ENCODE assay signal across 1 cellular context in the genomic region with DNA sequence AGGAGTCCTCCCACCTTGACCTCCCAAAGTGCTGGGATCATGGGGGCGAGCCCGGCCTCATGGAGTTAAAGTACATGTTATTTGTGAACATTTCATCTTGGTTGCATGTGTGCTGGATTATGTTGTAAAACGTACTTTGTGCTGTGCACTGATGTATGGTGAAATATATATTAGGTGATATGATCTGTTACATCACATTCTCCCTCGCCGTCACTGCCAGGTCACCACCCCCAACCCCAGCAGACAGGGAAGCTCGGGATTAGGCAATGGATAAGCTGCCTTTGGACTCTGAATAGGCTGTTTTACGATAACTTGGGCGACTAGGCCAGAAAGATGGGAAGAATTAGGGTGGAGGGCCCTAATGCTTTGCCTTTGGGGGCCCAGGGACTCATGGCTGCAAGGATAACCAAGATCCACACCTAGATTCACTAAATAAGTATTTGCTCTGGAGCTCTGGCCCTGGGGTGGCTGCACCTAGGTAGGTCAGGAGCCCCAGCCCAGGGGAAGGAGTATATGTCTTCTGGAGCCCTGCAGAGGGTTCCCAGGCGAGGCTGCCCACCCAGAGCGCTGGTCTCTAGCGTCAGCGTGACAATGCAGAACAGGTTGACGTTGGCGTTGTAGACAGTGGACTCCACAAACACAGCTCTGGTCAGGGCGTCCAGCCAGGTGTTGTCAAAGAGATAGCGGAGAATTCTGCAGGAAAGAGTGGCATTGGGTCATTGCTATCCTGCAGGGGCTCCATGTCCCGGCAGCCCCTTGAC.
TF ChIP-seq lines count a peak whose summit lies in the region.

No MANE protein-coding gene starts in this region.

TF ChIP-seq in HepG2, 621 proteins besides CTCF, POLR2A, EP300 and RAD21 (continued from another document):
- TF ChIP-seq, protein P1, sequence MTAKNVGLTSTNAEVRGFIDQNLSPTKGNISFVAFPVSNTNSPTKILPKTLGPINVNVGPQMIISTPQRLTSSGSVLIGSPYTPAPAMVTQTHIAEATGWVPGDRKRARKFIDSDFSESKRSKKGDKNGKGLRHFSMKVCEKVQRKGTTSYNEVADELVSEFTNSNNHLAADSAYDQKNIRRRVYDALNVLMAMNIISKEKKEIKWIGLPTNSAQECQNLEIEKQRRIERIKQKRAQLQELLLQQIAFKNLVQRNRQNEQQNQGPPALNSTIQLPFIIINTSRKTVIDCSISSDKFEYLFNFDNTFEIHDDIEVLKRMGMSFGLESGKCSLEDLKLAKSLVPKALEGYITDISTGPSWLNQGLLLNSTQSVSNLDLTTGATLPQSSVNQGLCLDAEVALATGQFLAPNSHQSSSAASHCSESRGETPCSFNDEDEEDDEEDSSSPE (CRISPR knock-in tag; IDR thresholded peaks at IDR 0.05): no peak
- TF ChIP-seq ZNF75D (CRISPR knock-in tag; IDR thresholded peaks at IDR 0.05; ENCODE audit: borderline replicate concordance) (no peak), ZNF530 (CRISPR knock-in tag; IDR thresholded peaks at IDR 0.05; ENCODE audit: low read depth) (no peak), NFIB (CRISPR knock-in tag; IDR thresholded peaks at IDR 0.05; ENCODE audit: borderline replicate concordance) (no peak), SP5 (CRISPR knock-in tag; IDR thresholded peaks at IDR 0.05; ENCODE audit: borderline replicate concordance, low read depth) (no peak), PTBP1 (IDR thresholded peaks at IDR 0.05; ENCODE audit: low read depth, low read length, poor library complexity, severe bottlenecking) (no peak), ZFX (CRISPR knock-in tag; IDR thresholded peaks at IDR 0.05; ENCODE audit: low read depth) (peak; percentile 41; the same call in 1 of the 2 replicates), ZNF224 (CRISPR knock-in tag; IDR thresholded peaks at IDR 0.05) (no peak), KDM5B (CRISPR knock-in tag; IDR thresholded peaks at IDR 0.05; ENCODE audit: borderline replicate concordance) (peak; percentile 48; the same call in 1 of the 2 replicates), HNRNPH1 (optimal IDR thresholded peaks at IDR 0.05; ENCODE audit: low read depth, low read length) (no peak), NRL (CRISPR knock-in tag; IDR thresholded peaks at IDR 0.05; ENCODE audit: borderline replicate concordance) (no peak), GFI1 (CRISPR knock-in tag; IDR thresholded peaks at IDR 0.05; ENCODE audit: borderline replicate concordance) (no peak), ZNF629 (CRISPR knock-in tag; conservative IDR thresholded peaks at IDR 0.05) (no peak), FOXA3 (CRISPR knock-in tag; IDR thresholded peaks at IDR 0.05) (peak; percentile 62; the same call in 1 of the 2 replicates), ZNF431 (CRISPR knock-in tag; IDR thresholded peaks at IDR 0.05; ENCODE audit: borderline replicate concordance, low read depth) (no peak), CEBPG (CRISPR knock-in tag; IDR thresholded peaks at IDR 0.05) (peak; percentile 86), ZNF839 (CRISPR knock-in tag; IDR thresholded peaks at IDR 0.05; ENCODE audit: borderline replicate concordance) (no peak), CHD4 (IDR thresholded peaks at IDR 0.05; ENCODE audit: borderline replicate concordance, low read length) (no peak), SRY (CRISPR knock-in tag; IDR thresholded peaks at IDR 0.05) (no peak), RFX3 (CRISPR knock-in tag; IDR thresholded peaks at IDR 0.05) (no peak), FOXC1 (CRISPR knock-in tag; IDR thresholded peaks at IDR 0.05; ENCODE audit: borderline replicate concordance) (peak; percentile 47; the same call in 1 of the 2 replicates), SAP130 (CRISPR knock-in tag; IDR thresholded peaks at IDR 0.05; ENCODE audit: low read depth) (peak; percentile 34; the same call in 1 of the 2 replicates), ZFP36L1 (CRISPR knock-in tag; IDR thresholded peaks at IDR 0.05) (no peak), ZNF207 (IDR thresholded peaks at IDR 0.05; ENCODE audit: borderline replicate concordance) (no peak)
- TF ChIP-seq, protein P2, sequence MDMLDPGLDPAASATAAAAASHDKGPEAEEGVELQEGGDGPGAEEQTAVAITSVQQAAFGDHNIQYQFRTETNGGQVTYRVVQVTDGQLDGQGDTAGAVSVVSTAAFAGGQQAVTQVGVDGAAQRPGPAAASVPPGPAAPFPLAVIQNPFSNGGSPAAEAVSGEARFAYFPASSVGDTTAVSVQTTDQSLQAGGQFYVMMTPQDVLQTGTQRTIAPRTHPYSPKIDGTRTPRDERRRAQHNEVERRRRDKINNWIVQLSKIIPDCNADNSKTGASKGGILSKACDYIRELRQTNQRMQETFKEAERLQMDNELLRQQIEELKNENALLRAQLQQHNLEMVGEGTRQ (IDR thresholded peaks at IDR 0.05; ENCODE audit: low read depth, low read length): no peak
- TF ChIP-seq, protein P2 (CRISPR knock-in tag; IDR thresholded peaks at IDR 0.05; ENCODE audit: borderline replicate concordance): no peak
- TF ChIP-seq, protein P3, sequence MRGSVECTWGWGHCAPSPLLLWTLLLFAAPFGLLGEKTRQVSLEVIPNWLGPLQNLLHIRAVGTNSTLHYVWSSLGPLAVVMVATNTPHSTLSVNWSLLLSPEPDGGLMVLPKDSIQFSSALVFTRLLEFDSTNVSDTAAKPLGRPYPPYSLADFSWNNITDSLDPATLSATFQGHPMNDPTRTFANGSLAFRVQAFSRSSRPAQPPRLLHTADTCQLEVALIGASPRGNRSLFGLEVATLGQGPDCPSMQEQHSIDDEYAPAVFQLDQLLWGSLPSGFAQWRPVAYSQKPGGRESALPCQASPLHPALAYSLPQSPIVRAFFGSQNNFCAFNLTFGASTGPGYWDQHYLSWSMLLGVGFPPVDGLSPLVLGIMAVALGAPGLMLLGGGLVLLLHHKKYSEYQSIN (CRISPR knock-in tag; IDR thresholded peaks at IDR 0.05; ENCODE audit: borderline replicate concordance): no peak
- TF ChIP-seq, protein P4, sequence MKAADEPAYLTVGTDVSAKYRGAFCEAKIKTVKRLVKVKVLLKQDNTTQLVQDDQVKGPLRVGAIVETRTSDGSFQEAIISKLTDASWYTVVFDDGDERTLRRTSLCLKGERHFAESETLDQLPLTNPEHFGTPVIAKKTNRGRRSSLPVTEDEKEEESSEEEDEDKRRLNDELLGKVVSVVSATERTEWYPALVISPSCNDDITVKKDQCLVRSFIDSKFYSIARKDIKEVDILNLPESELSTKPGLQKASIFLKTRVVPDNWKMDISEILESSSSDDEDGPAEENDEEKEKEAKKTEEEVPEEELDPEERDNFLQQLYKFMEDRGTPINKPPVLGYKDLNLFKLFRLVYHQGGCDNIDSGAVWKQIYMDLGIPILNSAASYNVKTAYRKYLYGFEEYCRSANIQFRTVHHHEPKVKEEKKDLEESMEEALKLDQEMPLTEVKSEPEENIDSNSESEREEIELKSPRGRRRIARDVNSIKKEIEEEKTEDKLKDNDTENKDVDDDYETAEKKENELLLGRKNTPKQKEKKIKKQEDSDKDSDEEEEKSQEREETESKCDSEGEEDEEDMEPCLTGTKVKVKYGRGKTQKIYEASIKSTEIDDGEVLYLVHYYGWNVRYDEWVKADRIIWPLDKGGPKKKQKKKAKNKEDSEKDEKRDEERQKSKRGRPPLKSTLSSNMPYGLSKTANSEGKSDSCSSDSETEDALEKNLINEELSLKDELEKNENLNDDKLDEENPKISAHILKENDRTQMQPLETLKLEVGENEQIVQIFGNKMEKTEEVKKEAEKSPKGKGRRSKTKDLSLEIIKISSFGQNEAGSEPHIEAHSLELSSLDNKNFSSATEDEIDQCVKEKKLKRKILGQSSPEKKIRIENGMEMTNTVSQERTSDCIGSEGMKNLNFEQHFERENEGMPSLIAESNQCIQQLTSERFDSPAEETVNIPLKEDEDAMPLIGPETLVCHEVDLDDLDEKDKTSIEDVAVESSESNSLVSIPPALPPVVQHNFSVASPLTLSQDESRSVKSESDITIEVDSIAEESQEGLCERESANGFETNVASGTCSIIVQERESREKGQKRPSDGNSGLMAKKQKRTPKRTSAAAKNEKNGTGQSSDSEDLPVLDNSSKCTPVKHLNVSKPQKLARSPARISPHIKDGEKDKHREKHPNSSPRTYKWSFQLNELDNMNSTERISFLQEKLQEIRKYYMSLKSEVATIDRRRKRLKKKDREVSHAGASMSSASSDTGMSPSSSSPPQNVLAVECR (CRISPR knock-in tag; IDR thresholded peaks at IDR 0.05; ENCODE audit: borderline replicate concordance): peak; percentile 54; the same call in 1 of the 2 replicates
- TF ChIP-seq, protein P5, sequence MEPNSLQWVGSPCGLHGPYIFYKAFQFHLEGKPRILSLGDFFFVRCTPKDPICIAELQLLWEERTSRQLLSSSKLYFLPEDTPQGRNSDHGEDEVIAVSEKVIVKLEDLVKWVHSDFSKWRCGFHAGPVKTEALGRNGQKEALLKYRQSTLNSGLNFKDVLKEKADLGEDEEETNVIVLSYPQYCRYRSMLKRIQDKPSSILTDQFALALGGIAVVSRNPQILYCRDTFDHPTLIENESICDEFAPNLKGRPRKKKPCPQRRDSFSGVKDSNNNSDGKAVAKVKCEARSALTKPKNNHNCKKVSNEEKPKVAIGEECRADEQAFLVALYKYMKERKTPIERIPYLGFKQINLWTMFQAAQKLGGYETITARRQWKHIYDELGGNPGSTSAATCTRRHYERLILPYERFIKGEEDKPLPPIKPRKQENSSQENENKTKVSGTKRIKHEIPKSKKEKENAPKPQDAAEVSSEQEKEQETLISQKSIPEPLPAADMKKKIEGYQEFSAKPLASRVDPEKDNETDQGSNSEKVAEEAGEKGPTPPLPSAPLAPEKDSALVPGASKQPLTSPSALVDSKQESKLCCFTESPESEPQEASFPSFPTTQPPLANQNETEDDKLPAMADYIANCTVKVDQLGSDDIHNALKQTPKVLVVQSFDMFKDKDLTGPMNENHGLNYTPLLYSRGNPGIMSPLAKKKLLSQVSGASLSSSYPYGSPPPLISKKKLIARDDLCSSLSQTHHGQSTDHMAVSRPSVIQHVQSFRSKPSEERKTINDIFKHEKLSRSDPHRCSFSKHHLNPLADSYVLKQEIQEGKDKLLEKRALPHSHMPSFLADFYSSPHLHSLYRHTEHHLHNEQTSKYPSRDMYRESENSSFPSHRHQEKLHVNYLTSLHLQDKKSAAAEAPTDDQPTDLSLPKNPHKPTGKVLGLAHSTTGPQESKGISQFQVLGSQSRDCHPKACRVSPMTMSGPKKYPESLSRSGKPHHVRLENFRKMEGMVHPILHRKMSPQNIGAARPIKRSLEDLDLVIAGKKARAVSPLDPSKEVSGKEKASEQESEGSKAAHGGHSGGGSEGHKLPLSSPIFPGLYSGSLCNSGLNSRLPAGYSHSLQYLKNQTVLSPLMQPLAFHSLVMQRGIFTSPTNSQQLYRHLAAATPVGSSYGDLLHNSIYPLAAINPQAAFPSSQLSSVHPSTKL (CRISPR knock-in tag; IDR thresholded peaks at IDR 0.05): peak; percentile 80
- TF ChIP-seq, protein P6, sequence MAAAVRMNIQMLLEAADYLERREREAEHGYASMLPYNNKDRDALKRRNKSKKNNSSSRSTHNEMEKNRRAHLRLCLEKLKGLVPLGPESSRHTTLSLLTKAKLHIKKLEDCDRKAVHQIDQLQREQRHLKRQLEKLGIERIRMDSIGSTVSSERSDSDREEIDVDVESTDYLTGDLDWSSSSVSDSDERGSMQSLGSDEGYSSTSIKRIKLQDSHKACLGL (CRISPR knock-in tag; IDR thresholded peaks at IDR 0.05): 0 out of 2 replicates have a peak, but pooled peaks have one; percentile 48
